ENCODE assay signal across 4 cellular contexts in genomic region chr3:72241525-72241924, GRCh38.
"Had no signal": no experiment of that assay in that cellular context is flagged by ENCODE, and none has a peak within 500 bp of the region (broad histone marks: within the 10 kb centered on the region; RNA-seq: fewer than 3 reads in every experiment).

No MANE protein-coding gene starts in this region.

- H3K4me3 Mint-ChIP-seq: GM23338, H9 had no signal

- H3K4me3 ChIP-seq: GM23338 had no signal

- DNase-seq: H9, HCEC 1CT, IMR-90 had no signal

- ATAC-seq: GM23338 had no signal

- H3K9me3 Mint-ChIP-seq: GM23338, H9 had no signal

- H3K27ac Mint-ChIP-seq: GM23338, H9 had no signal
